Comparison of ENCODE assay signal across 17 cellular contexts in genomic region chr21:37783016-37783415, GRCh38.
"Had no signal": no experiment of that assay in that cellular context is flagged by ENCODE, and none has a peak within 500 bp of the region (broad histone marks: within the 10 kb centered on the region; RNA-seq: fewer than 3 reads in every experiment).

No MANE protein-coding gene starts in this region.

- H3K36me3 ChIP-seq: ascending aorta, esophagus squamous epithelium, gastrocnemius medialis, heart right ventricle, lower lobe of right lung, neural progenitor cell, pancreas, sigmoid colon, tibial artery had no signal

- H3K4me1 ChIP-seq: ascending aorta, esophagus squamous epithelium, gastrocnemius medialis, heart right ventricle, lower lobe of right lung, neural progenitor cell, pancreas, sigmoid colon had no signal

- H3K9ac ChIP-seq: neural progenitor cell had no signal

- H3K4me3 ChIP-seq: ascending aorta, coronary artery, esophagus squamous epithelium, gastrocnemius medialis, heart right ventricle, lower lobe of right lung, neural progenitor cell, pancreas, sigmoid colon, tibial artery had no signal

- H3K27me3 ChIP-seq: ascending aorta, esophagus squamous epithelium, gastrocnemius medialis, neural progenitor cell, tibial artery had no signal

- ATAC-seq: gastrocnemius medialis; heart right ventricle; left colon; lower lobe of right lung; pancreas; stimulated activated effector memory CD8-positive, alpha-beta T cell treated with anti-CD3 and anti-CD28 coated beads, Interleukin-12 subunit alpha, Interleukin-12 subunit beta, amount 100 ng/mL, for 72 hours had no signal

- H3K27ac ChIP-seq: ascending aorta, coronary artery, esophagus squamous epithelium, gastrocnemius medialis, heart right ventricle, lower lobe of right lung, neural progenitor cell, pancreas, sigmoid colon, tibial artery had no signal

- H3K9me3 ChIP-seq: ascending aorta, esophagus squamous epithelium, gastrocnemius medialis, lower lobe of right lung, pancreas, tibial artery had no signal

- H2AFZ ChIP-seq: neural progenitor cell had no signal

- DNase-seq: activated CD4-positive, alpha-beta T cell treated with anti-CD3 and anti-CD28 coated beads, Interleukin-2, amount 10 ng/mL, durations not matched to agents 7 days and 5 days; activated CD8-positive, alpha-beta memory T cell treated with anti-CD3 and anti-CD28 coated beads for 24 hours; activated naive CD4-positive, alpha-beta T cell; central memory CD4-positive, alpha-beta T cell; esophagus squamous epithelium; gastrocnemius medialis; heart right ventricle; left colon; lower lobe of right lung; pancreas; sigmoid colon; stimulated activated CD4-positive, alpha-beta T cell treated with anti-CD3 and anti-CD28 coated beads, Interleukin-2, amount 100 ng/mL, for 24 hours; tibial artery had no signal

- H3K4me2 ChIP-seq: neural progenitor cell had no signal
